1 cellular context compared by ENCODE assay signal in the genomic region with DNA sequence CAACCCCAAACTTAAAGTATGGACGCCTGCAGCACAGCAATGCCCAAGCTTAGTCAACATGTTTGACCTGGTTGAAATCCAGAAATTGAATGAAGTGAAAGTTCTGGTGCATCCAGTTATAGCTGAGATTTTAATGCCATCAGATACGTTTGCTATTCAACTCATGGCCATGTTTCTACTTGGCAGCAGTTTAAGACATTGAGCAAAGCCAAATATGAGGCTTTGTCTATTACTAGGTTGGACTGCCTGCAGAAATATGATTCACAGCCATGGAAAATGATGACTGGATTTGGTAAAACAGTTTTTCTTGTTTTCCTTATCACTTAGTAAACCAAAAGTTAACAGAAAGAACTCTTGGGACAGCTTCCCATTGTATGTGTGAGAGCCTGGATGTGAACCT.
TF ChIP-seq lines count a peak whose summit lies in the region.

No MANE protein-coding gene starts in this region.

TF ChIP-seq in IMR-90, 13 proteins besides CTCF, POLR2A, EP300 and RAD21 (continued from another document):
- TF ChIP-seq MAFK (IDR thresholded peaks at IDR 0.05; ENCODE audit: low read depth, low read length): no peak
- no peak for TF ChIP-seq NFE2L2 (IDR thresholded peaks at IDR 0.05; ENCODE audit: low read depth, low read length)
- TF ChIP-seq, protein P1, sequence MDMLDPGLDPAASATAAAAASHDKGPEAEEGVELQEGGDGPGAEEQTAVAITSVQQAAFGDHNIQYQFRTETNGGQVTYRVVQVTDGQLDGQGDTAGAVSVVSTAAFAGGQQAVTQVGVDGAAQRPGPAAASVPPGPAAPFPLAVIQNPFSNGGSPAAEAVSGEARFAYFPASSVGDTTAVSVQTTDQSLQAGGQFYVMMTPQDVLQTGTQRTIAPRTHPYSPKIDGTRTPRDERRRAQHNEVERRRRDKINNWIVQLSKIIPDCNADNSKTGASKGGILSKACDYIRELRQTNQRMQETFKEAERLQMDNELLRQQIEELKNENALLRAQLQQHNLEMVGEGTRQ (IDR thresholded peaks at IDR 0.05; ENCODE audit: low read depth, low read length): no peak
- no peak for TF ChIP-seq RCOR1 (IDR thresholded peaks at IDR 0.05; ENCODE audit: insufficient replicate concordance, low read length)
- TF ChIP-seq CHD1 (IDR thresholded peaks at IDR 0.05; ENCODE audit: low read depth, low read length): no peak
- TF ChIP-seq RFX5 (IDR thresholded peaks at IDR 0.05; ENCODE audit: low read depth, low read length): no peak
- TF ChIP-seq FOS (IDR thresholded peaks at IDR 0.05; ENCODE audit: low read depth, low read length): no peak
- TF ChIP-seq SMC3 (IDR thresholded peaks at IDR 0.05; ENCODE audit: low read depth, low read length): no peak
- no peak for TF ChIP-seq MAZ (IDR thresholded peaks at IDR 0.05; ENCODE audit: borderline replicate concordance, low read depth, low read length)
- TF ChIP-seq BHLHE40 (IDR thresholded peaks at IDR 0.05; ENCODE audit: low read depth, low read length): no peak
- TF ChIP-seq, protein P2, sequence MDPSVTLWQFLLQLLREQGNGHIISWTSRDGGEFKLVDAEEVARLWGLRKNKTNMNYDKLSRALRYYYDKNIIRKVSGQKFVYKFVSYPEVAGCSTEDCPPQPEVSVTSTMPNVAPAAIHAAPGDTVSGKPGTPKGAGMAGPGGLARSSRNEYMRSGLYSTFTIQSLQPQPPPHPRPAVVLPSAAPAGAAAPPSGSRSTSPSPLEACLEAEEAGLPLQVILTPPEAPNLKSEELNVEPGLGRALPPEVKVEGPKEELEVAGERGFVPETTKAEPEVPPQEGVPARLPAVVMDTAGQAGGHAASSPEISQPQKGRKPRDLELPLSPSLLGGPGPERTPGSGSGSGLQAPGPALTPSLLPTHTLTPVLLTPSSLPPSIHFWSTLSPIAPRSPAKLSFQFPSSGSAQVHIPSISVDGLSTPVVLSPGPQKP (IDR thresholded peaks at IDR 0.05; ENCODE audit: borderline replicate concordance, low read depth, low read length): no peak
